8 cellular contexts compared by ENCODE assay signal in the genomic region with DNA sequence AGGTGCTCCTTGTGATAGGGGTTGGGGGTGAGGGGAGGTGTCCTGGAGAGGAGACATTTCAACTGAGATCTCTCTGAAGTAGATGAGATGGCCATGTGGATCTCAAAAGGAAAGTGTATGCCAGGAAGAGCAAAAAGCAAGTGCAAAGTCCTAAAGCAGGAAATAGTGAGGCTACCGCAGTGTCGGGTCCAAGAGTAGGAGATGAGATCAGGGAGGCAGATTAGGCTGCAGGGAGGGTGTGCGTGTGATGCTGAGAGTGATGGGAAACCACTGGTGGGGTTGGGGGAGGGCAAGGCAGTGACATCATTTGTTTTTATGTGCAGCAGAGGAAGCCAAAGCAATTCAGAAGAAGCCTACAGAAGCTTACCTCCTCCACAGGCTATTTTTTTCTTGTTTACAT. TPM values are rescaled to one million over a fixed set of nuclear protein-coding genes. Genes with fewer than 3 reads are reported as not detected.
DNase-seq lines count a peak whose midpoint lies in the region; ATAC-seq and TF ChIP-seq lines count a peak whose summit lies in the region.

No MANE protein-coding gene starts in this region.

- intact Hi-C loops in activated T-helper 2 cell treated with anti-CD3 and anti-CD28 coated beads, Interferon-gamma antibody, Interleukin-2, Interleukin-4, amounts not matched to agents 10 μg/mL and 5 μg/mL and 100 μg/mL, durations not matched to agents 14 hours and 24 hours and 36 hours (cut with micrococcal nuclease): loop anchor here (2.0 to 10.0 kb wide), 5 partner anchors 45 to 1661 kb away; no protein-coding TSS in a partner anchor
- intact Hi-C loops in stomach (cut with DNase I; ENCODE audit: low total_unique reads): no loop called here

- H3K9me3 Mint-ChIP-seq in activated T-helper 2 cell treated with anti-CD3 and anti-CD28 coated beads, Interferon-gamma antibody, Interleukin-2, Interleukin-4, amounts not matched to agents 10 μg/mL and 5 μg/mL and 100 μg/mL, durations not matched to agents 14 hours and 24 hours and 36 hours: no peaks in the 10 kb centered on the region

- no peaks in the 10 kb centered on the region for H3K27me3 Mint-ChIP-seq in activated T-helper 2 cell treated with anti-CD3 and anti-CD28 coated beads, Interferon-gamma antibody, Interleukin-2, Interleukin-4, amounts not matched to agents 10 μg/mL and 5 μg/mL and 100 μg/mL, durations not matched to agents 14 hours and 24 hours and 36 hours (ENCODE audit: low read depth)

- no peak for ATAC-seq in HG03095 (IDR thresholded peaks at IDR 0.05; ENCODE audit: unreplicated experiment)

- peaks cover 83% of the 10 kb centered on the region for H3K4me1 Mint-ChIP-seq in activated T-helper 2 cell treated with anti-CD3 and anti-CD28 coated beads, Interferon-gamma antibody, Interleukin-2, Interleukin-4, amounts not matched to agents 10 μg/mL and 5 μg/mL and 100 μg/mL, durations not matched to agents 14 hours and 24 hours and 36 hours (ENCODE audit: low read depth)

- H3K4me3 Mint-ChIP-seq in activated T-helper 2 cell treated with anti-CD3 and anti-CD28 coated beads, Interferon-gamma antibody, Interleukin-2, Interleukin-4, amounts not matched to agents 10 μg/mL and 5 μg/mL and 100 μg/mL, durations not matched to agents 14 hours and 24 hours and 36 hours (ENCODE audit: low read depth): peak overlapping the region; percentile 19

- no peaks in the 10 kb centered on the region for H3K9me3 ChIP-seq in stomach

- H3K27me3 ChIP-seq in GM06990 (replicated peaks; ENCODE audit: control insufficient read depth, insufficient read depth, low read length) (no peaks in the 10 kb centered on the region), stomach (peaks cover 0 to 6% (median 0%) of the 10 kb centered on the region in 3 donors)

- H3K36me3 Mint-ChIP-seq in activated T-helper 2 cell treated with anti-CD3 and anti-CD28 coated beads, Interferon-gamma antibody, Interleukin-2, Interleukin-4, amounts not matched to agents 10 μg/mL and 5 μg/mL and 100 μg/mL, durations not matched to agents 14 hours and 24 hours and 36 hours (ENCODE audit: low read depth): no peaks in the 10 kb centered on the region

- TF ChIP-seq POLR2A in stomach (IDR thresholded peaks at IDR 0.05): no peak

- TF ChIP-seq EP300 in stomach (IDR thresholded peaks at IDR 0.05): no peak

- 41 to 60% (median 52%) methylated on average over 3 of the region's 3 CpGs for whole genome bisulfite sequencing in stomach, 5 donors

- TF ChIP-seq CTCF in GM06990 (IDR thresholded peaks at IDR 0.05; ENCODE audit: insufficient read depth, low read length, poor library complexity, severe bottlenecking): no peak
- TF ChIP-seq CTCF in stomach (IDR thresholded peaks at IDR 0.05): no peak

- no peaks in the 10 kb centered on the region for H3K36me3 ChIP-seq in GM06990 (ENCODE audit: control insufficient read depth, insufficient read depth, low read length)
- no peaks in the 10 kb centered on the region for H3K36me3 ChIP-seq in stomach

- peaks cover 0 to 7% (median 0%) of the 10 kb centered on the region in 4 donors for H3K4me1 ChIP-seq in stomach

- peak; percentile 66 for DNase-seq in GM06990 (ENCODE audit: extremely low read depth, insufficient read length)
- DNase-seq in LHCN-M2 (ENCODE audit: low read depth): peak; percentile 83
- peak; percentile 81 for DNase-seq in activated T-helper 2 cell treated with anti-CD3 and anti-CD28 coated beads, Interferon-gamma antibody, Interleukin-2, Interleukin-4, amounts not matched to agents 10 μg/mL and 5 μg/mL and 100 μg/mL, durations not matched to agents 14 hours and 24 hours and 36 hours (ENCODE audit: low spot score)
- peak; percentile 40 to 95 for DNase-seq in lung microvascular endothelial cell (ENCODE audit: low read depth in 2 of 2)
- peak; percentile 36 for DNase-seq in stomach
- no peak for DNase-seq in epidermal melanocyte (ENCODE audit: insufficient read length, low spot score)
- no peak for DNase-seq in NCI-H187 treated with DMSO at 0.1 percent for 48 hours (lab: John Stamatoyannopoulos, UW)

- no peak overlapping the region for H3K4me3 ChIP-seq in GM06990 (replicated peaks; ENCODE audit: low read depth, low read length)
- H3K4me3 ChIP-seq in stomach: no peak overlapping the region

- peak overlapping the region in 2 of 5 donors; percentile 1 to 50 for H3K27ac ChIP-seq in stomach

- H3K27ac Mint-ChIP-seq in activated T-helper 2 cell treated with anti-CD3 and anti-CD28 coated beads, Interferon-gamma antibody, Interleukin-2, Interleukin-4, amounts not matched to agents 10 μg/mL and 5 μg/mL and 100 μg/mL, durations not matched to agents 14 hours and 24 hours and 36 hours: peak overlapping the region; percentile 79

RNA-seq across cellular contexts. Expression of a gene that starts 28.5 kb away (rescaled TPM):
- total RNA-seq in LHCN-M2 (2014; rRNA removed) (140 and 162 TPM in 2 replicates), lung microvascular endothelial cell (14.5 and 23.5 TPM in 2 replicates), stomach (10 to 100 TPM in 2 of 5 donors, 1 to 10 TPM in 1, under 1 TPM in 1, not detected in 1; 0.29 to 21.4 (median 6.9) TPM)
- polyA plus RNA-seq in LHCN-M2 (2012): 97.8 TPM
- not detected in 2 replicates for total RNA-seq in activated T-helper 2 cell treated with anti-CD3 and anti-CD28 coated beads, Interferon-gamma antibody, Interleukin-2, Interleukin-4, amounts not matched to agents 10 μg/mL and 5 μg/mL and 100 μg/mL, durations not matched to agents 14 hours and 24 hours and 36 hours
- polyA plus RNA-seq in stomach: 1 to 10 TPM in 1 of 3 donors, under 1 TPM in 2; 0.12 to 1.7 (median 0.31) TPM

Comparison
In these comparisons a context has a peak if more than half of its experiments do, and no peak if none do; other contexts are left out.
1. DNase-seq: peak in GM06990 (single experiment), LHCN-M2 (single experiment), activated T-helper 2 cell treated with anti-CD3 and anti-CD28 coated beads, Interferon-gamma antibody, Interleukin-2, Interleukin-4, amounts not matched to agents 10 μg/mL and 5 μg/mL and 100 μg/mL, durations not matched to agents 14 hours and 24 hours and 36 hours (single experiment), lung microvascular endothelial cell (2 of 2) and stomach (single experiment); none in epidermal melanocyte (single experiment) and NCI-H187 treated with DMSO at 0.1 percent for 48 hours (single experiment).